In the genomic region with DNA sequence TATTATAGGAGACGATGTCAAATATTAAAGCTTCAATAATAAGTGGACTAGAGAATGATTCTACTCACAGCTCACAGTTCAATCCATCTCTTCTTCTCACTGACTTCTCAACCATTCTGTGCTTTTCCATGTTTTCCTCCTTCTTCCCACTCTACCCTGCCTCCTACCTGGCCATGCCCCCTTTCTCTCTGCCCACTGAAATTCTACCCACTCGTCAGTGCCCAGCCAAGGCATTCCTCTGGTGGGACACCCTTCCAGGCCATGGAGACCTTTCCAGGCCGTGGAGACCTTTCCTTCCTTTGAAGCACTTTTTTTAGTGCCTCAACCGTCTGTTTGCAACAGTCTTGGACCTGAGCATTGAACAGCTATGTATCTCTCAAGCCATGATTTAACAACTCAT, we compare ENCODE assay signal across 18 cellular contexts. TPM values are rescaled to one million over a fixed set of nuclear protein-coding genes. Genes with fewer than 3 reads are reported as not detected.
DNase-seq lines count a peak whose midpoint lies in the region; ATAC-seq and TF ChIP-seq lines count a peak whose summit lies in the region.
"Had no signal": no experiment of that assay in that cellular context is flagged by ENCODE, and none has a peak within 500 bp of the region (broad histone marks: within the 10 kb centered on the region; RNA-seq: fewer than 3 reads in every experiment).

No MANE protein-coding gene starts in this region.

- H3K9me3 ChIP-seq in CD8-positive, alpha-beta memory T cell (ENCODE audit: low read length) = no peaks in the 10 kb centered on the region
- no peaks in the 10 kb centered on the region for H3K9me3 ChIP-seq in trophoblast cell (ENCODE audit: insufficient read depth, low read depth, low read length)
- H3K9me3 ChIP-seq: BE2C, mucosa of descending colon had no signal

- H2AFZ ChIP-seq in trophoblast cell (ENCODE audit: insufficient read depth, low read length, poor library complexity) = no peak overlapping the region

- TF ChIP-seq CTCF in HFFc6 (IDR thresholded peaks at IDR 0.05) = no peak

- H4K91ac ChIP-seq in trophoblast cell (ENCODE audit: low read depth, low read length) = no peak overlapping the region

- no peak overlapping the region for H2BK120ac ChIP-seq in trophoblast cell (ENCODE audit: insufficient read depth, low read length, poor library complexity)

- no peak overlapping the region for H2BK5ac ChIP-seq in trophoblast cell (ENCODE audit: low read depth, low read length, poor library complexity)

- H3K23ac ChIP-seq in trophoblast cell (ENCODE audit: low read length) = peak overlapping the region; percentile 71

- peaks cover 10% of the 10 kb centered on the region for H3K9me3 Mint-ChIP-seq in activated CD4-positive, alpha-beta T cell treated with anti-CD3 and anti-CD28 coated beads, Interleukin-2, amount 10 ng/mL, durations not matched to agents 24 days and 14 days
- H3K9me3 Mint-ChIP-seq in CD8-positive, alpha-beta memory T cell = no peaks in the 10 kb centered on the region
- H3K9me3 Mint-ChIP-seq in activated T-helper 2 cell treated with anti-CD3 and anti-CD28 coated beads, Interferon-gamma antibody, Interleukin-2, Interleukin-4, amounts not matched to agents 10 μg/mL and 5 μg/mL and 100 μg/mL, durations not matched to agents 14 hours and 24 hours and 36 hours = peaks cover 7% of the 10 kb centered on the region
- no peaks in the 10 kb centered on the region for H3K9me3 Mint-ChIP-seq in HFFc6

- H3K4me2 ChIP-seq in trophoblast cell (ENCODE audit: low read length) = no peak overlapping the region

- H4K8ac ChIP-seq in trophoblast cell (ENCODE audit: low read depth, low read length) = no peak overlapping the region

- no peak overlapping the region for H3K14ac ChIP-seq in trophoblast cell (ENCODE audit: low read length)

- H3K79me2 ChIP-seq in trophoblast cell (ENCODE audit: control insufficient read depth, insufficient read depth, low read length, poor library complexity) = no peaks in the 10 kb centered on the region

- H3K36me3 Mint-ChIP-seq in activated CD4-positive, alpha-beta T cell treated with anti-CD3 and anti-CD28 coated beads, Interleukin-2, amount 10 ng/mL, durations not matched to agents 24 days and 14 days (ENCODE audit: low read depth) = peaks cover 30% of the 10 kb centered on the region
- H3K36me3 Mint-ChIP-seq in CD8-positive, alpha-beta memory T cell = peaks cover 0 to 2% (median 0%) of the 10 kb centered on the region in 3 donors
- peaks cover 57% of the 10 kb centered on the region for H3K36me3 Mint-ChIP-seq in activated T-helper 2 cell treated with anti-CD3 and anti-CD28 coated beads, Interferon-gamma antibody, Interleukin-2, Interleukin-4, amounts not matched to agents 10 μg/mL and 5 μg/mL and 100 μg/mL, durations not matched to agents 14 hours and 24 hours and 36 hours (ENCODE audit: low read depth)
- no peaks in the 10 kb centered on the region for H3K36me3 Mint-ChIP-seq in HFFc6 (ENCODE audit: low read depth)

- H3K4me3 Mint-ChIP-seq in activated CD4-positive, alpha-beta T cell treated with anti-CD3 and anti-CD28 coated beads, Interleukin-2, amount 10 ng/mL, durations not matched to agents 24 days and 14 days = peak overlapping the region; percentile 48
- no peak overlapping the region for H3K4me3 Mint-ChIP-seq in CD8-positive, alpha-beta memory T cell
- peak overlapping the region; percentile 6 for H3K4me3 Mint-ChIP-seq in activated T-helper 2 cell treated with anti-CD3 and anti-CD28 coated beads, Interferon-gamma antibody, Interleukin-2, Interleukin-4, amounts not matched to agents 10 μg/mL and 5 μg/mL and 100 μg/mL, durations not matched to agents 14 hours and 24 hours and 36 hours (ENCODE audit: low read depth)
- H3K4me3 Mint-ChIP-seq in HFFc6 = no peak overlapping the region

- no peak overlapping the region for H2AK5ac ChIP-seq in trophoblast cell (ENCODE audit: low read length)

- no CpG with 5 or more reads among the region's 4 CpGs for WGBS in trophoblast cell (ENCODE audit: extremely low coverage, insufficient coverage, insufficient read length)

- H4K12ac ChIP-seq in trophoblast cell (ENCODE audit: low read depth, low read length) = no peak overlapping the region

- H3K36me3 ChIP-seq in CD8-positive, alpha-beta memory T cell (ENCODE audit: insufficient read depth, low read length) = no peaks in the 10 kb centered on the region
- H3K36me3 ChIP-seq in trophoblast cell (ENCODE audit: control insufficient read depth in 1 of 2, insufficient read depth in 2 of 2, low read length in 2 of 2) = no peaks in the 10 kb centered on the region
- H3K36me3 ChIP-seq: BE2C, spleen had no signal

- no peak overlapping the region for H2BK12ac ChIP-seq in trophoblast cell (ENCODE audit: low read length)

- H3K4me1 ChIP-seq in CD8-positive, alpha-beta memory T cell (ENCODE audit: insufficient read depth, low read length) = peaks cover 61% of the 10 kb centered on the region
- no peaks in the 10 kb centered on the region for H3K4me1 ChIP-seq in trophoblast cell (ENCODE audit: control insufficient read depth in 1 of 2, insufficient read depth in 2 of 2, low read length in 2 of 2)
- H3K4me1 ChIP-seq: BE2C had no signal

- no peak overlapping the region for H3K4me3 ChIP-seq in CD8-positive, alpha-beta memory T cell (ENCODE audit: low read length)
- no peak overlapping the region for H3K4me3 ChIP-seq in trophoblast cell (ENCODE audit: low read depth, low read length)
- H3K4me3 ChIP-seq: mucosa of descending colon, spleen had no signal

- no peak overlapping the region for H3K18ac ChIP-seq in trophoblast cell (ENCODE audit: low read length)

- H3K27ac Mint-ChIP-seq in activated CD4-positive, alpha-beta T cell treated with anti-CD3 and anti-CD28 coated beads, Interleukin-2, amount 10 ng/mL, durations not matched to agents 24 days and 14 days = peak overlapping the region; percentile 43
- peak overlapping the region in 6 of 8 donors; percentile 12 to 85 (median 82) for H3K27ac Mint-ChIP-seq in CD8-positive, alpha-beta memory T cell
- H3K27ac Mint-ChIP-seq in activated T-helper 2 cell treated with anti-CD3 and anti-CD28 coated beads, Interferon-gamma antibody, Interleukin-2, Interleukin-4, amounts not matched to agents 10 μg/mL and 5 μg/mL and 100 μg/mL, durations not matched to agents 14 hours and 24 hours and 36 hours = peak overlapping the region; percentile 60
- H3K27ac Mint-ChIP-seq in HFFc6 = no peak overlapping the region

- H3K9ac ChIP-seq in trophoblast cell (ENCODE audit: low read length) = no peak overlapping the region

- intact Hi-C loops in activated CD4-positive, alpha-beta T cell treated with anti-CD3 and anti-CD28 coated beads, Interleukin-2, amount 10 ng/mL, durations not matched to agents 24 days and 14 days (cut with micrococcal nuclease) = no loop called here
- intact Hi-C loops in activated T-helper 2 cell treated with anti-CD3 and anti-CD28 coated beads, Interferon-gamma antibody, Interleukin-2, Interleukin-4, amounts not matched to agents 10 μg/mL and 5 μg/mL and 100 μg/mL, durations not matched to agents 14 hours and 24 hours and 36 hours (cut with micrococcal nuclease) = no loop called here

- H3K27me3 Mint-ChIP-seq in activated CD4-positive, alpha-beta T cell treated with anti-CD3 and anti-CD28 coated beads, Interleukin-2, amount 10 ng/mL, durations not matched to agents 24 days and 14 days = no peaks in the 10 kb centered on the region
- peaks cover 0 to 5% of the 10 kb centered on the region in 2 donors for H3K27me3 Mint-ChIP-seq in CD8-positive, alpha-beta memory T cell
- H3K27me3 Mint-ChIP-seq in activated T-helper 2 cell treated with anti-CD3 and anti-CD28 coated beads, Interferon-gamma antibody, Interleukin-2, Interleukin-4, amounts not matched to agents 10 μg/mL and 5 μg/mL and 100 μg/mL, durations not matched to agents 14 hours and 24 hours and 36 hours (ENCODE audit: low read depth) = no peaks in the 10 kb centered on the region
- no peaks in the 10 kb centered on the region; the same call in 1 of the 2 replicates for H3K27me3 Mint-ChIP-seq in HFFc6 (ENCODE audit: insufficient read depth)

- CTCF ChIA-PET in CD8-positive, alpha-beta memory T cell (lab: Charles Lee) = interaction anchor here (1.1 to 1.7 kb wide), 3 partner anchors 10 to 200 kb away, joined by 3 to 4 read pairs (median 3); no protein-coding TSS in a partner anchor

- H3K4me1 Mint-ChIP-seq in activated CD4-positive, alpha-beta T cell treated with anti-CD3 and anti-CD28 coated beads, Interleukin-2, amount 10 ng/mL, durations not matched to agents 24 days and 14 days = peaks cover 76% of the 10 kb centered on the region
- H3K4me1 Mint-ChIP-seq in CD8-positive, alpha-beta memory T cell = peaks cover 29 to 70% (median 60%) of the 10 kb centered on the region in 3 donors
- peaks cover 84% of the 10 kb centered on the region for H3K4me1 Mint-ChIP-seq in activated T-helper 2 cell treated with anti-CD3 and anti-CD28 coated beads, Interferon-gamma antibody, Interleukin-2, Interleukin-4, amounts not matched to agents 10 μg/mL and 5 μg/mL and 100 μg/mL, durations not matched to agents 14 hours and 24 hours and 36 hours (ENCODE audit: low read depth)
- no peaks in the 10 kb centered on the region for H3K4me1 Mint-ChIP-seq in HFFc6 (ENCODE audit: low read depth)

- H3K4ac ChIP-seq in trophoblast cell (ENCODE audit: low read depth, low read length) = no peak overlapping the region

- no peak overlapping the region for H3K27ac ChIP-seq in CD8-positive, alpha-beta memory T cell (ENCODE audit: low read depth, low read length)
- H3K27ac ChIP-seq in trophoblast cell (ENCODE audit: low read depth, low read length) = no peak overlapping the region
- H3K27ac ChIP-seq: spleen had no signal

- ATAC-seq in HG03039 (IDR thresholded peaks at IDR 0.05; ENCODE audit: unreplicated experiment) = no peak
- ATAC-seq: HepG2, mucosa of descending colon had no signal

- H3K79me1 ChIP-seq in trophoblast cell (ENCODE audit: low read length) = peaks cover 1% of the 10 kb centered on the region

- peak; percentile 56 for DNase-seq in activated CD4-positive, alpha-beta T cell treated with anti-CD3 and anti-CD28 coated beads, Interleukin-2, amount 10 ng/mL, durations not matched to agents 24 days and 14 days
- DNase-seq in activated CD4-positive, alpha-beta T cell treated with anti-CD3 and anti-CD28 coated beads, Interleukin-2, amount 50 U/mL, for 1 hour = no peak
- no peak for DNase-seq in CD8-positive, alpha-beta memory T cell
- DNase-seq in activated T-helper 2 cell treated with anti-CD3 and anti-CD28 coated beads, Interferon-gamma antibody, Interleukin-2, Interleukin-4, amounts not matched to agents 10 μg/mL and 5 μg/mL and 100 μg/mL, durations not matched to agents 14 hours and 24 hours and 36 hours (ENCODE audit: low spot score) = no peak
- DNase-seq in trophoblast cell (no peak), HFFc6 (no peak), NCI-H1694 (lab: John Stamatoyannopoulos, UW) (no peak)
- DNase-seq: activated CD4-positive, alpha-beta T cell treated with anti-CD3 and anti-CD28 coated beads for 1 hour; amniotic stem cell; BE2C; dermis blood vessel endothelial cell; mucosa of descending colon; NCI-H1105; NCI-H510A; spleen; stimulated activated CD4-positive, alpha-beta T cell treated with anti-CD3 and anti-CD28 coated beads, Interleukin-4, amount 100 ng/mL, for 24 hours had no signal

- POLR2A ChIA-PET in CD8-positive, alpha-beta memory T cell (lab: Charles Lee) = no interaction called here

- H3K27me3 ChIP-seq in CD8-positive, alpha-beta memory T cell (ENCODE audit: insufficient read depth, low read length, poor library complexity, severe bottlenecking) = no peaks in the 10 kb centered on the region
- no peaks in the 10 kb centered on the region for H3K27me3 ChIP-seq in trophoblast cell (ENCODE audit: insufficient read depth, low read length)
- H3K27me3 ChIP-seq: spleen had no signal

RNA-seq across cellular contexts. Expression of a gene that starts 18.5 kb away (rescaled TPM):
- 69.0 and 69.2 TPM in 2 replicates for total RNA-seq in activated CD4-positive, alpha-beta T cell treated with anti-CD3 and anti-CD28 coated beads, Interleukin-2, amount 10 ng/mL, durations not matched to agents 24 days and 14 days
- 10 to 100 TPM; 39.9 to 41.8 TPM for total RNA-seq in CD8-positive, alpha-beta memory T cell
- 7.4 TPM for polyA plus RNA-seq in CD8-positive, alpha-beta memory T cell
- total RNA-seq in activated T-helper 2 cell treated with anti-CD3 and anti-CD28 coated beads, Interferon-gamma antibody, Interleukin-2, Interleukin-4, amounts not matched to agents 10 μg/mL and 5 μg/mL and 100 μg/mL, durations not matched to agents 14 hours and 24 hours and 36 hours = 88.8 and 89.7 TPM in 2 replicates
- 4.4 and 5.2 TPM in 2 replicates for polyA plus RNA-seq in trophoblast cell (2013)
- total RNA-seq in HFFc6 (2021; fragmentation: NEBNext Ultra II Directional; extraction: Animal tissue kit (Norgen Biotek cat#: 25700)) = not detected
- total RNA-seq: HepG2 had no signal

Comparison
In these comparisons a context has a peak if more than half of its experiments do, and no peak if none do; other contexts are left out.
1. H3K4me3 Mint-ChIP-seq: peak in activated CD4-positive, alpha-beta T cell treated with anti-CD3 and anti-CD28 coated beads, Interleukin-2, amount 10 ng/mL, durations not matched to agents 24 days and 14 days (single experiment) and activated T-helper 2 cell treated with anti-CD3 and anti-CD28 coated beads, Interferon-gamma antibody, Interleukin-2, Interleukin-4, amounts not matched to agents 10 μg/mL and 5 μg/mL and 100 μg/mL, durations not matched to agents 14 hours and 24 hours and 36 hours (single experiment); none in CD8-positive, alpha-beta memory T cell (0 of 7) and HFFc6 (single experiment).
2. RNA of a gene that starts 18.5 kb away (total RNA-seq): 88.8 to 89.7 TPM in activated T-helper 2 cell treated with anti-CD3 and anti-CD28 coated beads, Interferon-gamma antibody, Interleukin-2, Interleukin-4, amounts not matched to agents 10 μg/mL and 5 μg/mL and 100 μg/mL, durations not matched to agents 14 hours and 24 hours and 36 hours, 69.0 to 69.2 TPM in activated CD4-positive, alpha-beta T cell treated with anti-CD3 and anti-CD28 coated beads, Interleukin-2, amount 10 ng/mL, durations not matched to agents 24 days and 14 days and 39.9 to 41.8 TPM in CD8-positive, alpha-beta memory T cell; not detected in HFFc6; every median in the first group is over 10 times any median in the second.